ENCODE assay signal across 9 cellular contexts in genomic region chr7:18508441-18509427, GRCh38. TPM values are rescaled to one million over a fixed set of nuclear protein-coding genes. Genes with fewer than 3 reads are reported as not detected.
DNase-seq lines count a peak whose midpoint lies in the region; ATAC-seq, FAIRE-seq and TF ChIP-seq lines count a peak whose summit lies in the region.
"Had no signal": no experiment of that assay in that cellular context is flagged by ENCODE, and none has a peak within 500 bp of the region (broad histone marks: within the 10 kb centered on the region; RNA-seq: fewer than 3 reads in every experiment).

No MANE protein-coding gene starts in this region.

- DNase-seq in A549 (ENCODE audit: low read depth in 1 of 2, low spot score in 1 of 2), result peak; percentile 23 to 50
- peak; percentile 92 for DNase-seq in PC-3
- DNase-seq in fibroblast of peridontal ligament (ENCODE audit: extremely low read depth), result peak; percentile 96
- DNase-seq in gastrocnemius medialis, result peak; percentile 12 to 42
- DNase-seq in COR-L47 (lab: John Stamatoyannopoulos, UW), result no peak
- DNase-seq in caudate nucleus (lab: John Stamatoyannopoulos, UW), result no peak

- CTCF ChIA-PET in A549 (lab: Yijun Ruan, JAX) (interaction anchor here (0.8 to 1.0 kb wide), 2 partner anchors 156 to 162 kb away, joined by 3 read pairs; no protein-coding TSS in a partner anchor), PC-3 (lab: Charles Lee) (interaction anchor here (0.5 to 1.4 kb wide), 6 partner anchors 62 to 1845 kb away, joined by 3 to 5 read pairs (median 4); no protein-coding TSS in a partner anchor)

- H3K27me3 ChIP-seq in PC-3 (ENCODE audit: low read length) (no peaks in the 10 kb centered on the region), gastrocnemius medialis (no peaks in the 10 kb centered on the region)

- TF ChIP-seq POLR2A in A549 (IDR thresholded peaks at IDR 0.05; ENCODE audit: low read length) (no peak), gastrocnemius medialis (IDR thresholded peaks at IDR 0.05) (peak; percentile 42 to 47)

- WGBS in A549 (ENCODE audit: missing lambda C conversion rate), result 41% methylated on average over 10 of the region's 10 CpGs

- H3K9me2 ChIP-seq in PC-3 (replicated peaks; ENCODE audit: low read length), result no peaks in the 10 kb centered on the region

- no peak for TF ChIP-seq EP300 in A549 (IDR thresholded peaks at IDR 0.05)

- no peak for FAIRE-seq in A549 (lab: Jason Lieb, UNC)
- FAIRE-seq: H1 had no signal

- in situ Hi-C loops in gastrocnemius medialis (cut with MboI; ENCODE audit: low sequenced_read_pairs in 4 of 4), result no loop called here

- TSS peak; percentile 88 for BruUV-seq in PC-3 (replicated peaks; lab: Mats Ljungman, UMichigan)

- POLR2A ChIA-PET in A549 (lab: Yijun Ruan, JAX) (no interaction called here), PC-3 (lab: Charles Lee; ENCODE audit: unreplicated experiment) (interaction anchor here (0.5 to 1.2 kb wide), 13 partner anchors 11 to 1873 kb away, joined by 3 to 5 read pairs (median 3); no protein-coding TSS in a partner anchor)

- TF ChIP-seq RAD21 in A549 (conservative IDR thresholded peaks at IDR 0.05 in 1 of 2, IDR thresholded peaks at IDR 0.05 in 1 of 2), result no peak

- H2AFZ ChIP-seq in PC-3 (ENCODE audit: low read length), result peak overlapping the region; percentile 70

- peaks cover 26% of the 10 kb centered on the region for H3K79me2 ChIP-seq in PC-3 (ENCODE audit: low read length)

- H4K20me1 ChIP-seq in PC-3 (ENCODE audit: low read length), result no peaks in the 10 kb centered on the region

- H3K36me3 ChIP-seq in PC-3 (ENCODE audit: low read depth, low read length) (no peaks in the 10 kb centered on the region), gastrocnemius medialis (no peaks in the 10 kb centered on the region)

- ATAC-seq in A549 (peak; percentile 74 to 77), GM18519 (IDR thresholded peaks at IDR 0.05; ENCODE audit: low FRiP score, unreplicated experiment) (peak; percentile 79), HG02943 (IDR thresholded peaks at IDR 0.05; ENCODE audit: low read depth, unreplicated experiment) (peak; percentile 77), PC-3 (peak; percentile 92), gastrocnemius medialis (peak; percentile 78 to 85)

- peak overlapping the region; percentile 15; the same call in 2 of the 3 replicates for H3K4me2 ChIP-seq in A549
- H3K4me2 ChIP-seq in PC-3 (ENCODE audit: low read length), result peak overlapping the region; percentile 92

- H3F3A ChIP-seq in PC-3 (ENCODE audit: low read length, unreplicated experiment), result no peaks in the 10 kb centered on the region

- intact Hi-C loops in PC-3 (cut with micrococcal nuclease) (loop anchor here (1.0 to 2.0 kb wide), 4 partner anchors 45 to 156 kb away; no protein-coding TSS in a partner anchor), gastrocnemius medialis (cut with DNase I; ENCODE audit: low total_unique reads) (loop anchor here (10.0 kb wide), 1 partner anchor 1056 kb away; no protein-coding TSS in a partner anchor)

- H3K9me3 ChIP-seq in A549 (no peaks in the 10 kb centered on the region), PC-3 (ENCODE audit: low read length) (no peaks in the 10 kb centered on the region), gastrocnemius medialis (no peaks in the 10 kb centered on the region)

- H3K9ac ChIP-seq in PC-3 (ENCODE audit: low read length), result peak overlapping the region; percentile 92

- H3K4me1 ChIP-seq in A549 (no peaks in the 10 kb centered on the region; the same call in 2 of the 3 replicates), PC-3 (ENCODE audit: insufficient read depth, low read length) (peaks cover 38% of the 10 kb centered on the region), gastrocnemius medialis (peaks cover 49 to 51% of the 10 kb centered on the region in 2 donors)

- H3K27ac ChIP-seq in A549 (no peak overlapping the region), PC-3 (ENCODE audit: low read length) (peak overlapping the region; percentile 99), gastrocnemius medialis (peak overlapping the region; percentile 83 to 91 (median 90)), caudate nucleus (ENCODE audit: low read depth, low read length) (no peak overlapping the region)

- no peak overlapping the region for H3K4me3 ChIP-seq in A549
- H3K4me3 ChIP-seq in PC-3 (ENCODE audit: low read length), result peak overlapping the region; percentile 73
- peak overlapping the region; percentile 7 to 48 (median 40) for H3K4me3 ChIP-seq in gastrocnemius medialis

- TF ChIP-seq CTCF in A549 (IDR thresholded peaks at IDR 0.05) (no peak), PC-3 (conservative IDR thresholded peaks at IDR 0.05; ENCODE audit: low read depth, low read length) (no peak), gastrocnemius medialis (IDR thresholded peaks at IDR 0.05 in 4 of 5, conservative IDR thresholded peaks at IDR 0.05 in 1 of 5) (no peak)

TF ChIP-seq in A549, 52 proteins besides CTCF, POLR2A, EP300 and RAD21:
- TF ChIP-seq FOSL2 (IDR thresholded peaks at IDR 0.05), result no peak
- peak; percentile 41 for TF ChIP-seq FOSL2 (CRISPR knock-in tag; IDR thresholded peaks at IDR 0.05)
- TF ChIP-seq, protein P1, sequence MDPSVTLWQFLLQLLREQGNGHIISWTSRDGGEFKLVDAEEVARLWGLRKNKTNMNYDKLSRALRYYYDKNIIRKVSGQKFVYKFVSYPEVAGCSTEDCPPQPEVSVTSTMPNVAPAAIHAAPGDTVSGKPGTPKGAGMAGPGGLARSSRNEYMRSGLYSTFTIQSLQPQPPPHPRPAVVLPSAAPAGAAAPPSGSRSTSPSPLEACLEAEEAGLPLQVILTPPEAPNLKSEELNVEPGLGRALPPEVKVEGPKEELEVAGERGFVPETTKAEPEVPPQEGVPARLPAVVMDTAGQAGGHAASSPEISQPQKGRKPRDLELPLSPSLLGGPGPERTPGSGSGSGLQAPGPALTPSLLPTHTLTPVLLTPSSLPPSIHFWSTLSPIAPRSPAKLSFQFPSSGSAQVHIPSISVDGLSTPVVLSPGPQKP (IDR thresholded peaks at IDR 0.05; ENCODE audit: low read depth, low read length), result no peak

RNA-seq across cellular contexts. Expression of gene HDAC9, which starts 13.2 kb away (rescaled TPM):
- polyA plus RNA-seq in A549 (2011; rRNA removed) (0.26 and 0.50 TPM in 2 replicates), A549 (2017; fragmentation: RNase III; extraction: RNeasy Plus Mini Kit Qiagen cat#74134 plus additional on column Dnase treatment) (0.05 to 0.10 TPM (median 0.08 TPM) in 3 replicates)
- polyA plus RNA-seq in A549 (2012; cell fraction: cytosol; rRNA removed), result 0.03 and 0.04 TPM in 2 replicates
- 0.10 TPM in 1 of 2 replicates, not detected in the other for polyA plus RNA-seq in A549 (2012; cell fraction: nucleus; rRNA removed)
- 0.24 and 0.83 TPM in 2 replicates for polyA minus RNA-seq in A549 (2011; rRNA and poly(A)+ RNA removed)
- total RNA-seq in PC-3 (2014; rRNA removed) (6.8 and 7.8 TPM in 2 replicates), gastrocnemius medialis (10 to 100 TPM in 1 of 4 donors, 1 to 10 TPM in 3; 3.0 to 14.0 (median 5.6) TPM)

Comparison
In these comparisons a context has a peak if more than half of its experiments do, and no peak if none do; other contexts are left out.
1. DNase-seq: peak in A549 (2 of 2), PC-3 (single experiment), fibroblast of peridontal ligament (single experiment) and gastrocnemius medialis (2 of 2); none in COR-L47 (single experiment) and caudate nucleus (0 of 61).
2. H3K27ac ChIP-seq: peak in PC-3 (single experiment) and gastrocnemius medialis (4 of 4); none in A549 (0 of 2) and caudate nucleus (single experiment).
3. Peak in every context shown above with its lines, with median percentiles within 50 percentile points of each other: ATAC-seq.